ENCODE assay signal across 8 cellular contexts in genomic region chr1:88891318-88892145, GRCh38. TPM values are rescaled to one million over a fixed set of nuclear protein-coding genes. Genes with fewer than 3 reads are reported as not detected.
DNase-seq lines count a peak whose midpoint lies in the region; ATAC-seq and TF ChIP-seq lines count a peak whose summit lies in the region.

Gene GTF2B, minus strand, starts transcription at chr1:88891567. Its CDS starts 68 bp downstream, at chr1:88891499.

- no peaks in the 10 kb centered on the region for H3K9me2 ChIP-seq in OCI-LY7 (ENCODE audit: insufficient read depth, low read length)

- peak within 1 kb of the TSS; percentile 63 for H3K27ac ChIP-seq in OCI-LY7 (ENCODE audit: low read depth, low read length, poor library complexity, severe bottlenecking)

- H3K9me3 ChIP-seq in OCI-LY7 (ENCODE audit: low read length), result no peaks in the 10 kb centered on the region; the same call in 1 of the 2 replicates

- peak within 1 kb of the TSS; percentile 100 for H3K4me2 ChIP-seq in OCI-LY7 (ENCODE audit: low read length)

- CTCF ChIA-PET in OCI-LY7 (lab: Charles Lee; ENCODE audit: unreplicated experiment), result interaction anchor here (0.9 kb wide), 1 partner anchor 208 kb away, joined by 3 read pairs; no protein-coding TSS in a partner anchor

- BruUV-seq in OCI-LY7 (replicated peaks; lab: Mats Ljungman, UMichigan), result no TSS peak

- peaks cover 41% of the 10 kb centered on the region for H3K79me2 ChIP-seq in OCI-LY7 (ENCODE audit: insufficient read depth, low read depth, low read length)

- peak within 1 kb of the TSS; percentile 96 for H3K4me3 ChIP-seq in OCI-LY7 (ENCODE audit: low read depth, low read length, poor library complexity, severe bottlenecking)

- TF ChIP-seq CTCF in OCI-LY7 (conservative IDR thresholded peaks at IDR 0.05; ENCODE audit: low read length), result no peak

- peak; percentile 89 for ATAC-seq in GM21515 (IDR thresholded peaks at IDR 0.05; ENCODE audit: unreplicated experiment)

- H4K20me1 ChIP-seq in OCI-LY7 (ENCODE audit: insufficient read depth, low read length), result peaks cover 25% of the 10 kb centered on the region

- H3K4me1 ChIP-seq in OCI-LY7 (ENCODE audit: insufficient read depth, low read length, poor library complexity, severe bottlenecking), result peaks cover 26% of the 10 kb centered on the region

- POLR2A ChIA-PET in OCI-LY7 (lab: Charles Lee), result interaction anchor here (0.5 to 2.2 kb wide), 6 partner anchors 15 to 931 kb away, joined by 3 to 17 read pairs (median 4); partner anchors contain the start of gene PKN2

- intact Hi-C loops in OCI-LY7 (cut with micrococcal nuclease; ENCODE audit: unreplicated experiment), result loop anchor here (1.0 kb wide), 1 partner anchor 207 kb away; the partner anchor contains the start of gene PKN2

- peaks cover 28% of the 10 kb centered on the region for H3K36me3 ChIP-seq in OCI-LY7 (ENCODE audit: insufficient read depth, low read length)

- peak within 1 kb of the TSS; percentile 85 for H2AFZ ChIP-seq in OCI-LY7 (ENCODE audit: low read length)

- DNase-seq in D341Med (ENCODE audit: low spot score), result peak; percentile 83
- peak; percentile 41 for DNase-seq in HuH-7 (ENCODE audit: low spot score)
- DNase-seq in OCI-LY7 (ENCODE audit: low spot score), result peak; percentile 96
- DNase-seq in activated T-cell treated with anti-CD3 and anti-CD28 coated beads for 1 hour (ENCODE audit: low read depth), result peak; percentile 84
- DNase-seq in epidermal melanocyte (ENCODE audit: insufficient read length, low spot score), result peak; percentile 29
- DNase-seq in middle frontal gyrus (ENCODE audit: extremely low spot score, low spot score), result peak; percentile 88
- peak; percentile 76 to 84 for DNase-seq in stimulated activated CD8-positive, alpha-beta memory T cell treated with anti-CD3 and anti-CD28 coated beads, Interleukin-2, amount 100 ng/mL, for 48 hours (ENCODE audit: low read depth in 2 of 2)

RNA-seq across cellular contexts. Expression of gene GTF2B, which starts in this region (rescaled TPM):
- 40.3 and 41.1 TPM in 2 replicates for total RNA-seq in OCI-LY7 (2014; rRNA removed; shearing (Covaris generic))
- 28.9 and 30.8 TPM in 2 replicates for total RNA-seq in OCI-LY7 (2022)

Comparison
In these comparisons a context has a peak if more than half of its experiments do, and no peak if none do; other contexts are left out.
1. Peak in every context shown above with its lines: DNase-seq, ATAC-seq, H3K4me3 ChIP-seq and H3K27ac ChIP-seq.
2. DNase-seq: peak in every context shown above with its lines; median percentile 96 in OCI-LY7; 88 in middle frontal gyrus; 84 in activated T-cell treated with anti-CD3 and anti-CD28 coated beads for 1 hour; 83 in D341Med; 80 in stimulated activated CD8-positive, alpha-beta memory T cell treated with anti-CD3 and anti-CD28 coated beads, Interleukin-2, amount 100 ng/mL, for 48 hours; 41 in HuH-7; 29 in epidermal melanocyte.